Comparison of ENCODE assay signal across 3 cellular contexts in the genomic region with DNA sequence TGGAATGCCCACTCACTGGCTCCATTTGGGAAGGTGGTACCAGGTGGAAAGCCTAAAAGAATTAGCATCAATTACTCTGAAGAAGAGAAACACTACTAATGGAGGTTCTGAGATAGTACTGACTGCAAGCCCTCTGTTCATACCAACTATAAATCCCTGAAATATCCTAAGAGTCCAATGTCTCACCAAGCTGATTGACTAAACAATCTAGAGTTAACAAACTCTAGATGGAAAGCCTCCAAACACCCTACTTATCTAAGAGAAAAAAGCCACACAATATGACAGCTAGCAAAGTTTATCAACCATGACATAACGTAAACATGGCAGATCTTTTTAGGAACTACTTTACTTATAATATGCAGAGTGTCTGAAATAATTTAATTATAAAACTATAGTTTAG.
TF ChIP-seq lines count a peak whose summit lies in the region.

No MANE protein-coding gene starts in this region.

TF ChIP-seq in liver, 16 proteins besides CTCF, POLR2A, EP300 and RAD21:
- TF ChIP-seq GABPA (IDR thresholded peaks at IDR 0.05 in 1 of 2, conservative IDR thresholded peaks at IDR 0.05 in 1 of 2) (no peak), HNF4A (conservative IDR thresholded peaks at IDR 0.05) (peak; percentile 58 to 60), YY1 (IDR thresholded peaks at IDR 0.05) (no peak), HNF4G (IDR thresholded peaks at IDR 0.05) (peak; percentile 23), FOXA1 (IDR thresholded peaks at IDR 0.05) (no peak), FOXA2 (IDR thresholded peaks at IDR 0.05) (peak; percentile 50), EGR1 (IDR thresholded peaks at IDR 0.05; ENCODE audit: low read depth in 2 of 2) (no peak), RXRA (IDR thresholded peaks at IDR 0.05) (no peak), NR2F2 (IDR thresholded peaks at IDR 0.05) (no peak), SP1 (IDR thresholded peaks at IDR 0.05) (peak; percentile 71), JUND (IDR thresholded peaks at IDR 0.05) (no peak)
- TF ChIP-seq, protein P1, sequence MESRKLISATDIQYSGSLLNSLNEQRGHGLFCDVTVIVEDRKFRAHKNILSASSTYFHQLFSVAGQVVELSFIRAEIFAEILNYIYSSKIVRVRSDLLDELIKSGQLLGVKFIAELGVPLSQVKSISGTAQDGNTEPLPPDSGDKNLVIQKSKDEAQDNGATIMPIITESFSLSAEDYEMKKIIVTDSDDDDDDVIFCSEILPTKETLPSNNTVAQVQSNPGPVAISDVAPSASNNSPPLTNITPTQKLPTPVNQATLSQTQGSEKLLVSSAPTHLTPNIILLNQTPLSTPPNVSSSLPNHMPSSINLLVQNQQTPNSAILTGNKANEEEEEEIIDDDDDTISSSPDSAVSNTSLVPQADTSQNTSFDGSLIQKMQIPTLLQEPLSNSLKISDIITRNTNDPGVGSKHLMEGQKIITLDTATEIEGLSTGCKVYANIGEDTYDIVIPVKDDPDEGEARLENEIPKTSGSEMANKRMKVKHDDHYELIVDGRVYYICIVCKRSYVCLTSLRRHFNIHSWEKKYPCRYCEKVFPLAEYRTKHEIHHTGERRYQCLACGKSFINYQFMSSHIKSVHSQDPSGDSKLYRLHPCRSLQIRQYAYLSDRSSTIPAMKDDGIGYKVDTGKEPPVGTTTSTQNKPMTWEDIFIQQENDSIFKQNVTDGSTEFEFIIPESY (IDR thresholded peaks at IDR 0.05), result no peak
- TF ChIP-seq, protein P2, sequence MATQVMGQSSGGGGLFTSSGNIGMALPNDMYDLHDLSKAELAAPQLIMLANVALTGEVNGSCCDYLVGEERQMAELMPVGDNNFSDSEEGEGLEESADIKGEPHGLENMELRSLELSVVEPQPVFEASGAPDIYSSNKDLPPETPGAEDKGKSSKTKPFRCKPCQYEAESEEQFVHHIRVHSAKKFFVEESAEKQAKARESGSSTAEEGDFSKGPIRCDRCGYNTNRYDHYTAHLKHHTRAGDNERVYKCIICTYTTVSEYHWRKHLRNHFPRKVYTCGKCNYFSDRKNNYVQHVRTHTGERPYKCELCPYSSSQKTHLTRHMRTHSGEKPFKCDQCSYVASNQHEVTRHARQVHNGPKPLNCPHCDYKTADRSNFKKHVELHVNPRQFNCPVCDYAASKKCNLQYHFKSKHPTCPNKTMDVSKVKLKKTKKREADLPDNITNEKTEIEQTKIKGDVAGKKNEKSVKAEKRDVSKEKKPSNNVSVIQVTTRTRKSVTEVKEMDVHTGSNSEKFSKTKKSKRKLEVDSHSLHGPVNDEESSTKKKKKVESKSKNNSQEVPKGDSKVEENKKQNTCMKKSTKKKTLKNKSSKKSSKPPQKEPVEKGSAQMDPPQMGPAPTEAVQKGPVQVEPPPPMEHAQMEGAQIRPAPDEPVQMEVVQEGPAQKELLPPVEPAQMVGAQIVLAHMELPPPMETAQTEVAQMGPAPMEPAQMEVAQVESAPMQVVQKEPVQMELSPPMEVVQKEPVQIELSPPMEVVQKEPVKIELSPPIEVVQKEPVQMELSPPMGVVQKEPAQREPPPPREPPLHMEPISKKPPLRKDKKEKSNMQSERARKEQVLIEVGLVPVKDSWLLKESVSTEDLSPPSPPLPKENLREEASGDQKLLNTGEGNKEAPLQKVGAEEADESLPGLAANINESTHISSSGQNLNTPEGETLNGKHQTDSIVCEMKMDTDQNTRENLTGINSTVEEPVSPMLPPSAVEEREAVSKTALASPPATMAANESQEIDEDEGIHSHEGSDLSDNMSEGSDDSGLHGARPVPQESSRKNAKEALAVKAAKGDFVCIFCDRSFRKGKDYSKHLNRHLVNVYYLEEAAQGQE (IDR thresholded peaks at IDR 0.05), result no peak
- TF ChIP-seq, protein P3, sequence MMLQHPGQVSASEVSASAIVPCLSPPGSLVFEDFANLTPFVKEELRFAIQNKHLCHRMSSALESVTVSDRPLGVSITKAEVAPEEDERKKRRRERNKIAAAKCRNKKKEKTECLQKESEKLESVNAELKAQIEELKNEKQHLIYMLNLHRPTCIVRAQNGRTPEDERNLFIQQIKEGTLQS (IDR thresholded peaks at IDR 0.05), result no peak
- TF ChIP-seq, protein P4, sequence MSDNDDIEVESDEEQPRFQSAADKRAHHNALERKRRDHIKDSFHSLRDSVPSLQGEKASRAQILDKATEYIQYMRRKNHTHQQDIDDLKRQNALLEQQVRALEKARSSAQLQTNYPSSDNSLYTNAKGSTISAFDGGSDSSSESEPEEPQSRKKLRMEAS (IDR thresholded peaks at IDR 0.05), result no peak

TF ChIP-seq in HepG2, 621 proteins besides CTCF, POLR2A, EP300 and RAD21:
- TF ChIP-seq NPAS2 (CRISPR knock-in tag; IDR thresholded peaks at IDR 0.05; ENCODE audit: borderline replicate concordance) (no peak), POGZ (CRISPR knock-in tag; IDR thresholded peaks at IDR 0.05) (no peak)
- TF ChIP-seq, protein P5, sequence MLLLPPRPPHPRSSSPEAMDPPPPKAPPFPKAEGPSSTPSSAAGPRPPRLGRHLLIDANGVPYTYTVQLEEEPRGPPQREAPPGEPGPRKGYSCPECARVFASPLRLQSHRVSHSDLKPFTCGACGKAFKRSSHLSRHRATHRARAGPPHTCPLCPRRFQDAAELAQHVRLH (CRISPR knock-in tag; IDR thresholded peaks at IDR 0.05; ENCODE audit: borderline replicate concordance, low read depth), result no peak

TF ChIP-seq in K562, 482 proteins besides CTCF, POLR2A, EP300 and RAD21:
- TF ChIP-seq FOXA3 (CRISPR knock-in tag; conservative IDR thresholded peaks at IDR 0.05 in 1 of 2, IDR thresholded peaks at IDR 0.05 in 1 of 2) (peak in 1 of 2 experiments; percentile 48; a peak in 1 of 4 replicates), ZC3H11A (IDR thresholded peaks at IDR 0.05; ENCODE audit: low read depth, low read length) (no peak), ARID1B (IDR thresholded peaks at IDR 0.05) (peak; percentile 19; the same call in 1 of the 2 replicates), TAL1 (IDR thresholded peaks at IDR 0.05) (0 out of 2 replicates have a peak, but pooled peaks have one; percentile 17), RCOR1 (IDR thresholded peaks at IDR 0.05; ENCODE audit: borderline replicate concordance in 1 of 2, low read depth in 2 of 2, low read length in 2 of 2) (peak in 1 of 2 experiments; percentile 8; a peak in 1 of 4 replicates)
TF ChIP-seq in K562: peak in this region for 4.
